In genomic region chr1:162548170-162548569, GRCh38 we compare ENCODE assay signal across 17 cellular contexts. TPM values are rescaled to one million over a fixed set of nuclear protein-coding genes. Genes with fewer than 3 reads are reported as not detected.
DNase-seq lines count a peak whose midpoint lies in the region; ATAC-seq and TF ChIP-seq lines count a peak whose summit lies in the region.
"Had no signal": no experiment of that assay in that cellular context is flagged by ENCODE, and none has a peak within 500 bp of the region (broad histone marks: within the 10 kb centered on the region; RNA-seq: fewer than 3 reads in every experiment).

No MANE protein-coding gene starts in this region.

- H3K27ac ChIP-seq in RWPE1 (peak overlapping the region; percentile 74), esophagus muscularis mucosa (replicated peaks in 1 of 4) (peak overlapping the region; percentile 75 to 86 (median 78)), Peyer's patch (no peak overlapping the region)
- H3K27ac ChIP-seq: parathyroid adenoma had no signal

- WGBS in esophagus muscularis mucosa, result 15% methylated on average over 4 of the region's 4 CpGs

- no peak for TF ChIP-seq POLR2A in esophagus muscularis mucosa (IDR thresholded peaks at IDR 0.05; ENCODE audit: low read depth)
- no peak for TF ChIP-seq POLR2A in Peyer's patch (IDR thresholded peaks at IDR 0.05)

- H3K36me3 ChIP-seq in esophagus muscularis mucosa, result no peaks in the 10 kb centered on the region
- no peaks in the 10 kb centered on the region for H3K36me3 ChIP-seq in Peyer's patch

- intact Hi-C loops in esophagus muscularis mucosa (cut with DNase I), result no loop called here

- DNase-seq in A172 (ENCODE audit: low spot score) (peak; percentile 28), RWPE1 (ENCODE audit: low spot score) (no peak), esophagus muscularis mucosa (ENCODE audit: extremely low spot score) (no peak), myocyte (ENCODE audit: low read depth) (peak; percentile 49), Peyer's patch (no peak), NCI-H526 treated with DMSO at 0.1 percent for 48 hours (lab: John Stamatoyannopoulos, UW) (no peak)
- DNase-seq: activated CD4-positive, alpha-beta T cell treated with anti-CD3 and anti-CD28 coated beads, Interleukin-2, amount 10 ng/mL, durations not matched to agents 7 days and 5 days; activated naive CD4-positive, alpha-beta T cell treated with anti-CD3 and anti-CD28 coated beads, Interleukin-2, amount 10 ng/mL, durations not matched to agents 7 days and 5 days; effector memory CD4-positive, alpha-beta T cell; GF-D8; H7; islet precursor cell; Kasumi-1; SIG-M5 had no signal

- POLR2A ChIA-PET in RWPE1 (lab: Yijun Ruan, JAX; ENCODE audit: low non-redundant PET), result no interaction called here

- no peak overlapping the region for H3K4me3 ChIP-seq in esophagus muscularis mucosa
- no peak overlapping the region for H3K4me3 ChIP-seq in Peyer's patch

- H3K9me3 ChIP-seq in esophagus muscularis mucosa (peaks cover 0 to 3% (median 0%) of the 10 kb centered on the region in 4 donors), Peyer's patch (peaks cover 0 to 5% (median 0%) of the 10 kb centered on the region in 4 donors)

- H3K27me3 ChIP-seq in esophagus muscularis mucosa (no peaks in the 10 kb centered on the region), Peyer's patch (no peaks in the 10 kb centered on the region)

- ATAC-seq in GM19023 (IDR thresholded peaks at IDR 0.05; ENCODE audit: unreplicated experiment) (no peak), HG03439 (IDR thresholded peaks at IDR 0.05; ENCODE audit: unreplicated experiment) (no peak)

- TF ChIP-seq CTCF in RWPE1 (conservative IDR thresholded peaks at IDR 0.05; ENCODE audit: low read depth), result no peak
- TF ChIP-seq CTCF in esophagus muscularis mucosa (IDR thresholded peaks at IDR 0.05), result no peak
- no peak for TF ChIP-seq CTCF in Peyer's patch (IDR thresholded peaks at IDR 0.05)

- peak; percentile 27 for TF ChIP-seq EP300 in esophagus muscularis mucosa (IDR thresholded peaks at IDR 0.05)

- CTCF ChIA-PET in RWPE1 (lab: Yijun Ruan, JAX), result interaction anchor here (0.6 kb wide), 1 partner anchor 1309 kb away, joined by 7 read pairs; no protein-coding TSS in a partner anchor

- H3K4me1 ChIP-seq in esophagus muscularis mucosa, result peaks cover 0 to 35% (median 25%) of the 10 kb centered on the region in 4 donors
- no peaks in the 10 kb centered on the region for H3K4me1 ChIP-seq in Peyer's patch
- H3K4me1 ChIP-seq: parathyroid adenoma had no signal

RNA-seq across cellular contexts. Expression of gene UAP1, which starts 13.4 kb away (rescaled TPM):
- 247 and 258 TPM in 2 replicates for total RNA-seq in A172 (2014; rRNA removed; shearing (Covaris generic))
- total RNA-seq in esophagus muscularis mucosa (100 to 1,000 TPM in 1 of 4 donors, 10 to 100 TPM in 3; 51.5 to 246 (median 61.8) TPM), myocyte (32.3 and 47.2 TPM in 2 replicates), Peyer's patch (100 to 1,000 TPM; 101 to 131 (median 122) TPM)
- 57.8 TPM for polyA plus RNA-seq in myocyte (2012)

RNA-seq across cellular contexts. Expression of gene UHMK1, which starts 50.6 kb away (rescaled TPM):
- 165 and 191 TPM in 2 replicates for total RNA-seq in A172 (2014; rRNA removed; shearing (Covaris generic))
- total RNA-seq in esophagus muscularis mucosa (10 to 100 TPM; 25.3 to 34.4 (median 30.6) TPM), myocyte (65.9 and 105 TPM in 2 replicates), Peyer's patch (10 to 100 TPM; 40.6 to 74.3 (median 49.5) TPM)
- polyA plus RNA-seq in myocyte (2012), result 21.2 TPM

Comparison
In these comparisons a context has a peak if more than half of its experiments do, and no peak if none do; other contexts are left out.
1. DNase-seq: peak in A172 (single experiment) and myocyte (single experiment); none in RWPE1 (single experiment), esophagus muscularis mucosa (single experiment), Peyer's patch (0 of 3) and NCI-H526 treated with DMSO at 0.1 percent for 48 hours (single experiment).
2. H3K27ac ChIP-seq: peak in RWPE1 (single experiment) and esophagus muscularis mucosa (4 of 4); none in Peyer's patch (0 of 4).